15 cellular contexts compared by ENCODE assay signal in genomic region chr4:2802618-2803531, GRCh38. TPM values are rescaled to one million over a fixed set of nuclear protein-coding genes. Genes with fewer than 3 reads are reported as not detected.
DNase-seq lines count a peak whose midpoint lies in the region; ATAC-seq and TF ChIP-seq lines count a peak whose summit lies in the region.
"Had no signal": no experiment of that assay in that cellular context is flagged by ENCODE, and none has a peak within 500 bp of the region (broad histone marks: within the 10 kb centered on the region; RNA-seq: fewer than 3 reads in every experiment).

No MANE protein-coding gene starts in this region.

- H3K4me3 ChIP-seq in breast epithelium (no peak overlapping the region), mammary epithelial cell (replicated peaks in 1 of 3; ENCODE audit: insufficient read depth in 1 of 3, low read depth in 2 of 3, low read length in 3 of 3) (no peak overlapping the region), mucosa of rectum (ENCODE audit: low read length in 2 of 2) (no peak overlapping the region), vagina (no peak overlapping the region)

- peak overlapping the region; percentile 29 to 53 for H3K27ac ChIP-seq in breast epithelium
- no peak overlapping the region for H3K27ac ChIP-seq in mammary epithelial cell (ENCODE audit: insufficient read depth, low read depth, low read length)
- peak overlapping the region; percentile 59 to 68 for H3K27ac ChIP-seq in mucosa of rectum (ENCODE audit: low read depth in 2 of 2, low read length in 2 of 2)
- peak overlapping the region; percentile 81 for H3K27ac ChIP-seq in vagina

- H3K4me1 ChIP-seq in breast epithelium (peaks cover 29 to 64% of the 10 kb centered on the region in 2 donors), mammary epithelial cell (ENCODE audit: insufficient read depth, low read length) (peaks cover 16% of the 10 kb centered on the region), mucosa of rectum (ENCODE audit: control insufficient read depth in 2 of 2, insufficient read depth in 2 of 2, low read length in 2 of 2) (peaks cover 70 to 91% of the 10 kb centered on the region in 2 donors), vagina (peaks cover 98% of the 10 kb centered on the region)

- intact Hi-C loops in breast epithelium (cut with DNase I; ENCODE audit: low total_unique reads) = no loop called here
- intact Hi-C loops in mammary epithelial cell (cut with micrococcal nuclease) = no loop called here
- intact Hi-C loops in cardiac septum (cut with DNase I) = no loop called here
- intact Hi-C loops in vagina (cut with DNase I) = no loop called here

- dilution Hi-C loops in mammary epithelial cell (cut with HindIII; ENCODE audit: low sequenced_read_pairs) = no loop called here

- no peak for TF ChIP-seq CTCF in breast epithelium (IDR thresholded peaks at IDR 0.05)
- TF ChIP-seq CTCF in mammary epithelial cell (conservative IDR thresholded peaks at IDR 0.05 in 1 of 2, IDR thresholded peaks at IDR 0.05 in 1 of 2; ENCODE audit: extremely low read depth in 1 of 2, insufficient read depth in 1 of 2, low read depth in 1 of 2, low read length in 2 of 2) = no peak
- TF ChIP-seq CTCF in vagina (IDR thresholded peaks at IDR 0.05) = no peak

- no peak overlapping the region for H3K9ac ChIP-seq in mammary epithelial cell (ENCODE audit: insufficient read depth, low read length)
- H3K9ac ChIP-seq in mucosa of rectum (ENCODE audit: low read depth in 1 of 2, low read length in 2 of 2) = peak overlapping the region in 1 of 2 donors; percentile 56

- in situ Hi-C loops in mammary epithelial cell (cut with MboI; ENCODE audit: low sequenced_read_pairs in 2 of 2) = no loop called here

- no peaks in the 10 kb centered on the region for H3K27me3 ChIP-seq in breast epithelium
- no peaks in the 10 kb centered on the region for H3K27me3 ChIP-seq in mammary epithelial cell (ENCODE audit: insufficient read depth, low read length)
- no peaks in the 10 kb centered on the region for H3K27me3 ChIP-seq in mucosa of rectum (ENCODE audit: control insufficient read depth in 2 of 2, insufficient read depth in 2 of 2, low read length in 2 of 2)
- H3K27me3 ChIP-seq in vagina = no peaks in the 10 kb centered on the region

- ATAC-seq in HG03095 (IDR thresholded peaks at IDR 0.05; ENCODE audit: unreplicated experiment) = no peak
- ATAC-seq: activated CD8-positive, alpha-beta T cell treated with anti-CD3 and anti-CD28 coated beads, Interleukin-2, amount 10 ng/mL, durations not matched to agents 7 days and 5 days; stimulated activated memory B cell treated with anti-CD40 and anti-IgM and Interleukin-4, amounts not matched to agents 10 μg/mL and 1 μg/mL and 100 μg/mL, for 72 hours had no signal

- H3K9me3 ChIP-seq in breast epithelium = no peaks in the 10 kb centered on the region
- H3K9me3 ChIP-seq in mammary epithelial cell (replicated peaks; ENCODE audit: insufficient read depth, low read length) = no peaks in the 10 kb centered on the region
- no peaks in the 10 kb centered on the region for H3K9me3 ChIP-seq in mucosa of rectum (ENCODE audit: control insufficient read depth in 2 of 2, low read length in 2 of 2)
- no peaks in the 10 kb centered on the region for H3K9me3 ChIP-seq in vagina

- H3K79me2 ChIP-seq in mammary epithelial cell (ENCODE audit: insufficient read depth, low read length) = no peaks in the 10 kb centered on the region

- BruUV-seq in mammary epithelial cell (replicated peaks; lab: Mats Ljungman, UMichigan) = no TSS peak

- no peak for TF ChIP-seq POLR2A in breast epithelium (IDR thresholded peaks at IDR 0.05)
- TF ChIP-seq POLR2A in vagina (IDR thresholded peaks at IDR 0.05) = no peak

- H4K20me1 ChIP-seq in mammary epithelial cell (ENCODE audit: insufficient read depth, low read length) = no peaks in the 10 kb centered on the region

- H3K4me2 ChIP-seq in mammary epithelial cell (ENCODE audit: insufficient read depth, low read depth, low read length) = no peak overlapping the region

- DNase-seq in breast epithelium (ENCODE audit: low spot score in 2 of 2) (no peak), mammary epithelial cell (no peak), cardiac septum (ENCODE audit: low spot score) (peak; percentile 57), vagina (ENCODE audit: extremely low spot score in 2 of 2) (no peak), NCI-H2081 (lab: John Stamatoyannopoulos, UW) (no peak), foreskin melanocyte (no peak)
- DNase-seq: ACHN; activated CD8-positive, alpha-beta T cell treated with anti-CD3 and anti-CD28 coated beads, Interleukin-2, amount 10 ng/mL, durations not matched to agents 7 days and 5 days; cerebellar nuclear complex; KBM-7; NCI-H1092 treated with DMSO at 0.1 percent for 48 hours; NCI-H774 had no signal

- no peak overlapping the region for H2AFZ ChIP-seq in mammary epithelial cell (ENCODE audit: low read depth, low read length)

- H3K36me3 ChIP-seq in breast epithelium (no peaks in the 10 kb centered on the region), mammary epithelial cell (ENCODE audit: insufficient read depth, low read length) (no peaks in the 10 kb centered on the region), mucosa of rectum (ENCODE audit: control insufficient read depth in 2 of 2, insufficient read depth in 2 of 2, low read length in 2 of 2) (no peaks in the 10 kb centered on the region), vagina (no peaks in the 10 kb centered on the region)

- 92% methylated on average over 27 of the region's 27 CpGs for WGBS in mammary epithelial cell (ENCODE audit: low coverage, missing lambda C conversion rate)

- CTCF ChIA-PET in mammary epithelial cell (lab: Charles Lee; ENCODE audit: low non-redundant PET) = no interaction called here

RNA-seq across cellular contexts. Expression of gene SH3BP2, which starts 10.0 kb away (rescaled TPM):
- total RNA-seq in breast epithelium = 10 to 100 TPM; 40.5 to 74.8 (median 59.3) TPM
- total RNA-seq in mammary epithelial cell = 10 to 100 TPM; 14.4 to 26.7 TPM
- 8.4 TPM for polyA plus RNA-seq in mammary epithelial cell
- polyA minus RNA-seq in mammary epithelial cell = 12.4 TPM
- total RNA-seq in cardiac septum = 19.1 TPM
- 102 TPM for total RNA-seq in vagina

RNA-seq across cellular contexts. Expression of gene ADD1, which starts 40.8 kb away (rescaled TPM):
- 100 to 1,000 TPM; 161 to 193 (median 181) TPM for total RNA-seq in breast epithelium
- 100 to 1,000 TPM; 112 to 167 TPM for total RNA-seq in mammary epithelial cell
- 94.4 TPM for polyA plus RNA-seq in mammary epithelial cell
- 232 TPM for polyA minus RNA-seq in mammary epithelial cell
- total RNA-seq in cardiac septum = 213 TPM
- total RNA-seq in vagina = 228 TPM

RNA-seq across cellular contexts. Expression of gene TNIP2, which starts 46.7 kb away (rescaled TPM):
- total RNA-seq in breast epithelium = 10 to 100 TPM; 46.4 to 73.4 (median 64.2) TPM
- total RNA-seq in mammary epithelial cell = 10 to 100 TPM; 21.8 to 32.5 TPM
- polyA plus RNA-seq in mammary epithelial cell = 22.9 TPM
- 10.9 TPM for polyA minus RNA-seq in mammary epithelial cell
- total RNA-seq in cardiac septum = 22.6 TPM
- 57.0 TPM for total RNA-seq in vagina
